In the genomic region with DNA sequence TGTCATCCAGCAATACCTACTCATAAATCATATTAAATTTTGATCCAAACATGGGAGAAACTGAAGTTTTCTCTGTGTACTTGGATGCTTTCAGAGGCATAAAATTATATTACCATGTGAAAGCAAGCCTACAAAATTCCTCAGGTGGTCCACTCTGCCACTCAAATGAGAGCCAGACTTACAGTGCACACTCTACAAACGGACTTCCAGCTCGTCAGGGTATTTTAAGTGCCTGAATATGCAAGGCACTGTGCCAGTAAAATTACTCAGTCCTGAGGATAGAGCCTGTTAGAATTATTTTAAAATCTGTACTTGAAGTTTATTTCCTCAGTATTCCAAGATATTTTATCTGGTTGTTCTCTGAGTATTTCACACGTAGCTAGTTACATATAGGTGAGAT, we compare ENCODE assay signal across 13 cellular contexts. TPM values are rescaled to one million over a fixed set of nuclear protein-coding genes. Genes with fewer than 3 reads are reported as not detected.
DNase-seq lines count a peak whose midpoint lies in the region; ATAC-seq and TF ChIP-seq lines count a peak whose summit lies in the region.
"Had no signal": no experiment of that assay in that cellular context is flagged by ENCODE, and none has a peak within 500 bp of the region (broad histone marks: within the 10 kb centered on the region; RNA-seq: fewer than 3 reads in every experiment).

No MANE protein-coding gene starts in this region.

- H3K36me3 Mint-ChIP-seq in activated T-cell treated with anti-CD3 and anti-CD28 coated beads, Interleukin-2, amount 50 U/mL, for 24 hours (ENCODE audit: low read depth): peaks cover 16% of the 10 kb centered on the region
- H3K36me3 Mint-ChIP-seq in activated T-cell treated with anti-CD3 and anti-CD28 coated beads, Interleukin-2, amount 50 U/mL, for 4 hours (ENCODE audit: insufficient read depth): peaks cover 4% of the 10 kb centered on the region
- H3K36me3 Mint-ChIP-seq in activated T-helper 17 cell treated with anti-CD3 and anti-CD28 coated beads, Interleukin-2, amount 50 U/mL, for 72 hours (ENCODE audit: low read depth): peaks cover 22% of the 10 kb centered on the region
- H3K36me3 Mint-ChIP-seq: activated naive CD4-positive, alpha-beta T cell treated with anti-CD3 and anti-CD28 coated beads, Interleukin-2, amount 50 U/mL, for 72 hours had no signal

- ATAC-seq in activated T-cell treated with anti-CD3 and anti-CD28 coated beads, Interleukin-2, amount 50 U/mL, for 4 hours: no peak
- no peak for ATAC-seq in activated T-helper 17 cell treated with anti-CD3 and anti-CD28 coated beads, Interleukin-2, amount 50 U/mL, for 72 hours (replicated peaks)
- ATAC-seq in foreskin keratinocyte: peak; percentile 24
- no peak for ATAC-seq in HG02884 (IDR thresholded peaks at IDR 0.05; ENCODE audit: unreplicated experiment)
- ATAC-seq: activated naive CD4-positive, alpha-beta T cell treated with anti-CD3 and anti-CD28 coated beads, Interleukin-2, amount 50 U/mL, for 72 hours; right lobe of liver had no signal

- H3K4me3 ChIP-seq in tibial artery: no peak overlapping the region
- H3K4me3 ChIP-seq: right lobe of liver, testis had no signal

- H3K9me3 ChIP-seq in tibial artery: no peaks in the 10 kb centered on the region
- H3K9me3 ChIP-seq: right lobe of liver, testis had no signal

- no peaks in the 10 kb centered on the region for H3K9me3 Mint-ChIP-seq in activated T-cell treated with anti-CD3 and anti-CD28 coated beads, Interleukin-2, amount 50 U/mL, for 24 hours
- H3K9me3 Mint-ChIP-seq in activated T-cell treated with anti-CD3 and anti-CD28 coated beads, Interleukin-2, amount 50 U/mL, for 4 hours: no peaks in the 10 kb centered on the region
- H3K9me3 Mint-ChIP-seq in activated T-helper 17 cell treated with anti-CD3 and anti-CD28 coated beads, Interleukin-2, amount 50 U/mL, for 72 hours: no peaks in the 10 kb centered on the region
- H3K9me3 Mint-ChIP-seq: activated naive CD4-positive, alpha-beta T cell treated with anti-CD3 and anti-CD28 coated beads, Interleukin-2, amount 50 U/mL, for 72 hours had no signal

- peaks cover 10 to 14% (median 10%) of the 10 kb centered on the region in 3 donors for H3K36me3 ChIP-seq in tibial artery

- H3K27me3 Mint-ChIP-seq in activated T-cell treated with anti-CD3 and anti-CD28 coated beads, Interleukin-2, amount 50 U/mL, for 24 hours: no peaks in the 10 kb centered on the region
- no peaks in the 10 kb centered on the region for H3K27me3 Mint-ChIP-seq in activated T-cell treated with anti-CD3 and anti-CD28 coated beads, Interleukin-2, amount 50 U/mL, for 4 hours (ENCODE audit: low read depth)
- H3K27me3 Mint-ChIP-seq in activated T-helper 17 cell treated with anti-CD3 and anti-CD28 coated beads, Interleukin-2, amount 50 U/mL, for 72 hours: no peaks in the 10 kb centered on the region

- DNase-seq in activated T-cell treated with anti-CD3 and anti-CD28 coated beads, Interleukin-2, amount 50 U/mL, for 24 hours: no peak
- no peak for DNase-seq in activated T-cell treated with anti-CD3 and anti-CD28 coated beads, Interleukin-2, amount 50 U/mL, for 4 hours
- DNase-seq in foreskin keratinocyte: no peak
- DNase-seq in tibial artery: no peak
- DNase-seq in activated CD8-positive, alpha-beta memory T cell treated with anti-CD3 and anti-CD28 coated beads for 24 hours: no peak
- DNase-seq in stimulated activated CD4-positive, alpha-beta T cell treated with anti-CD3 and anti-CD28 coated beads, Interleukin-2, amount 100 ng/mL, for 24 hours: no peak
- DNase-seq: DMS79, right lobe of liver, T-helper 9 cell, testis had no signal

- intact Hi-C loops in tibial artery (cut with DNase I; ENCODE audit: low total_unique reads): loop anchor here (10.0 kb wide), 1 partner anchor 537 kb away; a partner anchor contains a TSS

- H3K4me1 ChIP-seq in foreskin keratinocyte (peaks cover 49% of the 10 kb centered on the region), tibial artery (peaks cover 0 to 82% (median 62%) of the 10 kb centered on the region in 4 donors)

- peak overlapping the region; percentile 60 for H3K27ac Mint-ChIP-seq in activated T-cell treated with anti-CD3 and anti-CD28 coated beads, Interleukin-2, amount 50 U/mL, for 24 hours
- peak overlapping the region; percentile 4 for H3K27ac Mint-ChIP-seq in activated T-helper 17 cell treated with anti-CD3 and anti-CD28 coated beads, Interleukin-2, amount 50 U/mL, for 72 hours

- no peak overlapping the region for H3K27ac ChIP-seq in foreskin keratinocyte
- peak overlapping the region; percentile 31 to 42 for H3K27ac ChIP-seq in tibial artery
- H3K27ac ChIP-seq: right lobe of liver, testis had no signal

- no peaks in the 10 kb centered on the region for H3K27me3 ChIP-seq in foreskin keratinocyte
- no peaks in the 10 kb centered on the region for H3K27me3 ChIP-seq in tibial artery
- H3K27me3 ChIP-seq: right lobe of liver, testis had no signal

- TF ChIP-seq CTCF in foreskin keratinocyte (conservative IDR thresholded peaks at IDR 0.05) (no peak), tibial artery (IDR thresholded peaks at IDR 0.05) (no peak)

- H3K4me3 Mint-ChIP-seq in activated T-cell treated with anti-CD3 and anti-CD28 coated beads, Interleukin-2, amount 50 U/mL, for 24 hours: no peak overlapping the region
- H3K4me3 Mint-ChIP-seq in activated T-cell treated with anti-CD3 and anti-CD28 coated beads, Interleukin-2, amount 50 U/mL, for 4 hours: no peak overlapping the region
- no peak overlapping the region for H3K4me3 Mint-ChIP-seq in activated T-helper 17 cell treated with anti-CD3 and anti-CD28 coated beads, Interleukin-2, amount 50 U/mL, for 72 hours

- H3K4me1 Mint-ChIP-seq in activated T-cell treated with anti-CD3 and anti-CD28 coated beads, Interleukin-2, amount 50 U/mL, for 24 hours (ENCODE audit: low read depth): peaks cover 54% of the 10 kb centered on the region
- peaks cover 40% of the 10 kb centered on the region for H3K4me1 Mint-ChIP-seq in activated T-cell treated with anti-CD3 and anti-CD28 coated beads, Interleukin-2, amount 50 U/mL, for 4 hours (ENCODE audit: low read depth)
- H3K4me1 Mint-ChIP-seq in activated T-helper 17 cell treated with anti-CD3 and anti-CD28 coated beads, Interleukin-2, amount 50 U/mL, for 72 hours: peaks cover 23% of the 10 kb centered on the region

RNA-seq across cellular contexts. Expression of a gene that starts 54.5 kb away (rescaled TPM):
- total RNA-seq in activated T-cell treated with anti-CD3 and anti-CD28 coated beads, Interleukin-2, amount 50 U/mL, for 4 hours: 10 to 100 TPM; 26.0 to 28.7 (median 27.8) TPM
- 10 to 100 TPM; 16.3 to 31.5 TPM for total RNA-seq in activated T-helper 17 cell treated with anti-CD3 and anti-CD28 coated beads, Interleukin-2, amount 50 U/mL, for 72 hours
- total RNA-seq in foreskin keratinocyte: 11.5 and 13.3 TPM in 2 replicates
- polyA plus RNA-seq in foreskin keratinocyte: 3.1 and 4.1 TPM in 2 replicates

RNA-seq across cellular contexts. Expression of a gene that starts 58.7 kb away (rescaled TPM):
- total RNA-seq in activated T-cell treated with anti-CD3 and anti-CD28 coated beads, Interleukin-2, amount 50 U/mL, for 4 hours: 10 to 100 TPM; 61.7 to 77.6 (median 70.7) TPM
- 100 to 1,000 TPM; 156 to 173 TPM for total RNA-seq in activated T-helper 17 cell treated with anti-CD3 and anti-CD28 coated beads, Interleukin-2, amount 50 U/mL, for 72 hours
- total RNA-seq in foreskin keratinocyte: 13.9 and 20.1 TPM in 2 replicates
- 3.5 and 4.1 TPM in 2 replicates for polyA plus RNA-seq in foreskin keratinocyte
